In the genomic region with DNA sequence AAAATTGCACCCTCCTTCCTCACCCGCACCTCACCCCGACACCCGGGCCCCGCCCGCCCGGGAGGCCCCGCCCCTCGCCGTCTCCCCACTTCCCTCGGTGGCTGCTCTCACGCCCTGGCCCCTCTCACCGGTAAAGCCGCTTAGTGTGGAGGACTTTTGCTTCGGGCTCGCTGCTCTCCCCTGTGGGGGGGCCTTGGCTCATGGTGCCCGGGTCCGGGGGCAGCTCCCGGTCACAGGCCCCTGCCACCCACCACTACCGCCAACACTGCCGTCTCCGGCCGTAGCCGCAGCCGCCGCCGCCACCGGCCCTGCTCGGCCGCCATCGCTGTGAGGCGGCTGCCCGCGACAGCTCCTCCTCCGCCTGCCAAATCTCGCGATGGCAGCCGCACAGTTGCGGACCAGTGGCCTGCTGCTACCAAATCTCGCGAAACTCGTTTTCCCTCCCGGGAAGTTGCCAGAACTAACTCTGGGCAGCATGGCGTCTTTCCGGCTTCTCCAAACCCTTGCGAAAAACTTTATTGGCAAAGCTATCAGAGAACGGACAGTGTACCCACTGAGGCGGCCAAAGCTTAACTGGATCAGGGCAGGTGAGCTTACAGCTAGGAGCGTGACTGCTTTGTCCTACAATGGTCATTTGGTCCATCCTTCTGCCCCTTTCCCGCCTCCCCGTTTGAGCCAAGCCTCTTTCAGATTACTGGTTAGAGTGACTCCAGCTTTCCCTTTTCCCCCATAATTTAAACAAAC, we compare ENCODE assay signal across 8 cellular contexts. TPM values are rescaled to one million over a fixed set of nuclear protein-coding genes. Genes with fewer than 3 reads are reported as not detected.
A peak's percentile ranks its signal among the peaks of the same experiment; 100 is the strongest.
DNase-seq lines count a peak whose midpoint lies in the region; ATAC-seq lines count a peak whose summit lies in the region.

Gene SMG5 (minus strand): TSS at position 347 of the 744 bp plus-strand sequence. CDS start 145 bp downstream, at position 202.

- H3K27me3 ChIP-seq in BLaER1: no peaks in the 10 kb centered on the region

- peak within 1 kb of the TSS; percentile 83 for H3K4me3 ChIP-seq in BLaER1

- peaks cover 49% of the 10 kb centered on the region for H3K36me3 ChIP-seq in BLaER1

- peak within 1 kb of the TSS; percentile 95 for H3K27ac ChIP-seq in BLaER1

- H3K4me1 ChIP-seq in BLaER1: peaks cover 34% of the 10 kb centered on the region

- peak within 1 kb of the TSS; percentile 94 for H3K27ac Mint-ChIP-seq in activated CD4-positive, alpha-beta T cell treated with anti-CD3 and anti-CD28 coated beads, Interleukin-2, amount 10 ng/mL, durations not matched to agents 7 days and 5 days

- H3K4me1 Mint-ChIP-seq in activated CD4-positive, alpha-beta T cell treated with anti-CD3 and anti-CD28 coated beads, Interleukin-2, amount 10 ng/mL, durations not matched to agents 7 days and 5 days: peaks cover 38% of the 10 kb centered on the region

- no peaks in the 10 kb centered on the region for H3K27me3 Mint-ChIP-seq in activated CD4-positive, alpha-beta T cell treated with anti-CD3 and anti-CD28 coated beads, Interleukin-2, amount 10 ng/mL, durations not matched to agents 7 days and 5 days

- H3K4me3 Mint-ChIP-seq in activated CD4-positive, alpha-beta T cell treated with anti-CD3 and anti-CD28 coated beads, Interleukin-2, amount 10 ng/mL, durations not matched to agents 7 days and 5 days: peak within 1 kb of the TSS; percentile 97

- no peaks in the 10 kb centered on the region for H3K9me3 Mint-ChIP-seq in activated CD4-positive, alpha-beta T cell treated with anti-CD3 and anti-CD28 coated beads, Interleukin-2, amount 10 ng/mL, durations not matched to agents 7 days and 5 days

- no peaks in the 10 kb centered on the region for H3K9me3 ChIP-seq in BLaER1

- CTCF ChIA-PET in activated CD4-positive, alpha-beta T cell treated with anti-CD3 and anti-CD28 coated beads, Interleukin-2, amount 10 ng/mL, durations not matched to agents 7 days and 5 days (lab: Charles Lee): interaction anchor here (0.6 to 5.3 kb wide), 13 partner anchors 9 to 216 kb away, joined by 3 to 21 read pairs (median 3); partner anchors contain the start of gene VHLL

- peaks cover 44% of the 10 kb centered on the region for H4K20me1 ChIP-seq in BLaER1

- DNase-seq in NCI-H69 (lab: John Stamatoyannopoulos, UW) (peak; percentile 100), cortex of kidney (lab: John Stamatoyannopoulos, UW) (peak; percentile 64), left kidney (ENCODE audit: low read depth, low spot score) (peak; percentile 99)
- peak; percentile 98 for DNase-seq in activated CD4-positive, alpha-beta T cell treated with anti-CD3 and anti-CD28 coated beads, Interleukin-2, amount 10 ng/mL, durations not matched to agents 7 days and 5 days
- DNase-seq in stimulated activated CD4-positive, alpha-beta T cell treated with anti-CD3 and anti-CD28 coated beads, Interleukin-2, amount 100 ng/mL, for 24 hours: peak; percentile 94 to 95

- H3K4me2 ChIP-seq in BLaER1: peak within 1 kb of the TSS; percentile 95

- POLR2A ChIA-PET in activated CD4-positive, alpha-beta T cell treated with anti-CD3 and anti-CD28 coated beads, Interleukin-2, amount 10 ng/mL, durations not matched to agents 7 days and 5 days (lab: Charles Lee): interaction anchor here (0.6 kb wide), 1 partner anchor 238 kb away, joined by 7 read pairs; no protein-coding TSS in a partner anchor

- ATAC-seq in GM19328 (IDR thresholded peaks at IDR 0.05; ENCODE audit: unreplicated experiment) (peak; percentile 71), HG03520 (IDR thresholded peaks at IDR 0.05; ENCODE audit: unreplicated experiment) (peak; percentile 63)

- H3K36me3 Mint-ChIP-seq in activated CD4-positive, alpha-beta T cell treated with anti-CD3 and anti-CD28 coated beads, Interleukin-2, amount 10 ng/mL, durations not matched to agents 7 days and 5 days (ENCODE audit: low read depth): peaks cover 20% of the 10 kb centered on the region

- peak within 1 kb of the TSS; percentile 96 for H3K9ac ChIP-seq in BLaER1

RNA-seq across cellular contexts. Expression of gene SMG5, which starts in this region (rescaled TPM):
- total RNA-seq in activated CD4-positive, alpha-beta T cell treated with anti-CD3 and anti-CD28 coated beads, Interleukin-2, amount 10 ng/mL, durations not matched to agents 7 days and 5 days: 10 to 100 TPM; 68.0 to 68.1 TPM

Comparison
In these comparisons a context has a peak if more than half of its experiments do, and no peak if none do; other contexts are left out.
1. Peak in every context shown above with its lines: DNase-seq, ATAC-seq, H3K4me3 ChIP-seq and H3K27ac ChIP-seq.